In genomic region chr12:123107926-123108681, GRCh38 we compare ENCODE assay signal across 16 cellular contexts. TPM values are rescaled to one million over a fixed set of nuclear protein-coding genes. Genes with fewer than 3 reads are reported as not detected.
A peak's percentile ranks its signal among the peaks of the same experiment; 100 is the strongest.
DNase-seq lines count a peak whose midpoint lies in the region; ATAC-seq and TF ChIP-seq lines count a peak whose summit lies in the region.
"Had no signal": no experiment of that assay in that cellular context is flagged by ENCODE, and none has a peak within 500 bp of the region (broad histone marks: within the 10 kb centered on the region; RNA-seq: fewer than 3 reads in every experiment).

No MANE protein-coding gene starts in this region.

- H3K9ac ChIP-seq in skeletal muscle tissue (ENCODE audit: low read depth in 1 of 3, low read length in 3 of 3) = peak overlapping the region in 1 of 3 donors; percentile 70

- intact Hi-C loops in activated CD8-positive, alpha-beta T cell treated with anti-CD3 and anti-CD28 coated beads for 36 hours (cut with micrococcal nuclease) = no loop called here
- intact Hi-C loops in left ventricle myocardium superior (cut with micrococcal nuclease) = no loop called here

- CTCF ChIA-PET in activated CD8-positive, alpha-beta T cell treated with anti-CD3 and anti-CD28 coated beads for 36 hours (lab: Charles Lee) = interaction anchor here (1.1 to 1.5 kb wide), 6 partner anchors 10 to 130 kb away, joined by 3 to 8 read pairs (median 4); no protein-coding TSS in a partner anchor

- peak overlapping the region; percentile 83 for H3K27ac ChIP-seq in skeletal muscle tissue (ENCODE audit: low read depth, low read length)
- H3K27ac ChIP-seq: 22Rv1, SJSA1, VCaP had no signal

- H3K4me3 ChIP-seq in skeletal muscle tissue (ENCODE audit: low read length in 3 of 3) = peak overlapping the region in 1 of 3 donors; percentile 13
- H3K4me3 ChIP-seq: MG63, SJSA1 had no signal

- peaks cover 22% of the 10 kb centered on the region for H3K36me3 Mint-ChIP-seq in T-helper 1 cell treated with Interleukin-12 subunit alpha and Interleukin-12 subunit beta and Interleukin-4 antibody, amounts not matched to agents 30 μg/mL and 1 μg/mL, for 36 hours (ENCODE audit: low read depth)
- peaks cover 24% of the 10 kb centered on the region for H3K36me3 Mint-ChIP-seq in activated CD8-positive, alpha-beta T cell treated with anti-CD3 and anti-CD28 coated beads for 36 hours (ENCODE audit: low read depth)

- no peaks in the 10 kb centered on the region for H3K36me3 ChIP-seq in skeletal muscle tissue (ENCODE audit: control insufficient read depth in 3 of 3, insufficient read depth in 3 of 3, low read length in 3 of 3)
- H3K36me3 ChIP-seq: SJSA1 had no signal

- H3K27me3 ChIP-seq in skeletal muscle tissue (ENCODE audit: control insufficient read depth in 3 of 3, insufficient read depth in 3 of 3, low read length in 3 of 3) = no peaks in the 10 kb centered on the region
- H3K27me3 ChIP-seq: MG63, SJSA1 had no signal

- H3K9me3 ChIP-seq in skeletal muscle tissue (ENCODE audit: control insufficient read depth in 3 of 3, low read length in 3 of 3) = no peaks in the 10 kb centered on the region
- H3K9me3 ChIP-seq: MG63, SJSA1 had no signal

- peaks cover 39% of the 10 kb centered on the region for H3K4me1 Mint-ChIP-seq in T-helper 1 cell treated with Interleukin-12 subunit alpha and Interleukin-12 subunit beta and Interleukin-4 antibody, amounts not matched to agents 30 μg/mL and 1 μg/mL, for 36 hours (ENCODE audit: low read depth)
- peaks cover 59% of the 10 kb centered on the region for H3K4me1 Mint-ChIP-seq in activated CD8-positive, alpha-beta T cell treated with anti-CD3 and anti-CD28 coated beads for 36 hours (ENCODE audit: low read depth)

- H3K9me3 Mint-ChIP-seq in T-helper 1 cell treated with Interleukin-12 subunit alpha and Interleukin-12 subunit beta and Interleukin-4 antibody, amounts not matched to agents 30 μg/mL and 1 μg/mL, for 36 hours = no peaks in the 10 kb centered on the region
- no peaks in the 10 kb centered on the region for H3K9me3 Mint-ChIP-seq in activated CD8-positive, alpha-beta T cell treated with anti-CD3 and anti-CD28 coated beads for 36 hours
- H3K9me3 Mint-ChIP-seq: H9 had no signal

- no peak for TF ChIP-seq CTCF in activated CD8-positive, alpha-beta T cell treated with anti-CD3 and anti-CD28 coated beads for 36 hours (IDR thresholded peaks at IDR 0.05)

- no peak for ATAC-seq in activated CD8-positive, alpha-beta T cell treated with anti-CD3 and anti-CD28 coated beads for 36 hours
- ATAC-seq in left ventricle myocardium superior (peak; percentile 70), HG02759 (IDR thresholded peaks at IDR 0.05; ENCODE audit: unreplicated experiment) (no peak), GM18909 (IDR thresholded peaks at IDR 0.05; ENCODE audit: poor library complexity, unreplicated experiment) (no peak)

- H3K4me3 Mint-ChIP-seq in T-helper 1 cell treated with Interleukin-12 subunit alpha and Interleukin-12 subunit beta and Interleukin-4 antibody, amounts not matched to agents 30 μg/mL and 1 μg/mL, for 36 hours = peak overlapping the region; percentile 43
- no peak overlapping the region for H3K4me3 Mint-ChIP-seq in activated CD8-positive, alpha-beta T cell treated with anti-CD3 and anti-CD28 coated beads for 36 hours
- H3K4me3 Mint-ChIP-seq: H9 had no signal

- H3K27ac Mint-ChIP-seq in T-helper 1 cell treated with Interleukin-12 subunit alpha and Interleukin-12 subunit beta and Interleukin-4 antibody, amounts not matched to agents 30 μg/mL and 1 μg/mL, for 36 hours = peak overlapping the region; percentile 92
- H3K27ac Mint-ChIP-seq in activated CD8-positive, alpha-beta T cell treated with anti-CD3 and anti-CD28 coated beads for 36 hours = peak overlapping the region; percentile 96

- POLR2A ChIA-PET in activated CD8-positive, alpha-beta T cell treated with anti-CD3 and anti-CD28 coated beads for 36 hours (lab: Charles Lee) = interaction anchor here (0.6 to 1.9 kb wide), 6 partner anchors 8 to 132 kb away, joined by 3 to 7 read pairs (median 5); no protein-coding TSS in a partner anchor

- no peaks in the 10 kb centered on the region for H3K27me3 Mint-ChIP-seq in T-helper 1 cell treated with Interleukin-12 subunit alpha and Interleukin-12 subunit beta and Interleukin-4 antibody, amounts not matched to agents 30 μg/mL and 1 μg/mL, for 36 hours (ENCODE audit: low read depth)
- H3K27me3 Mint-ChIP-seq in activated CD8-positive, alpha-beta T cell treated with anti-CD3 and anti-CD28 coated beads for 36 hours = no peaks in the 10 kb centered on the region

- no peak for DNase-seq in T-helper 1 cell
- no peak for DNase-seq in activated CD8-positive, alpha-beta T cell treated with anti-CD3 and anti-CD28 coated beads for 36 hours
- peak; percentile 66 for DNase-seq in left ventricle myocardium superior
- DNase-seq in ecto neural progenitor cell (ENCODE audit: low spot score) = no peak
- DNase-seq: COR-L47, glutamatergic neuron, H9, MG63, NCI-H2171 treated with DMSO at 0.1 percent for 48 hours had no signal

- H3K4me1 ChIP-seq in skeletal muscle tissue (ENCODE audit: control insufficient read depth in 3 of 3, insufficient read depth in 3 of 3, low read length in 3 of 3) = peaks cover 38 to 51% (median 51%) of the 10 kb centered on the region in 3 donors

RNA-seq across cellular contexts. Expression of gene PITPNM2, which starts 42.8 kb away (rescaled TPM):
- 10 to 100 TPM; 15.3 to 17.9 TPM for total RNA-seq in activated CD8-positive, alpha-beta T cell treated with anti-CD3 and anti-CD28 coated beads for 36 hours
- 20.8 TPM for total RNA-seq in left ventricle myocardium superior
- 3.1 TPM for total RNA-seq in skeletal muscle tissue
